In genomic region chr14:68944162-68944561, GRCh38 we compare ENCODE assay signal across 1 cellular context.
TF ChIP-seq lines count a peak whose summit lies in the region.

No MANE protein-coding gene starts in this region.

TF ChIP-seq in WTC11, 78 proteins besides CTCF, POLR2A, EP300 and RAD21 (continued from another document):
- TF ChIP-seq ZBTB43 (CRISPR knock-in tag; IDR thresholded peaks at IDR 0.05): no peak
- no peak for TF ChIP-seq FOXK1 (CRISPR knock-in tag; IDR thresholded peaks at IDR 0.05)
- no peak for TF ChIP-seq EMX1 (CRISPR knock-in tag; IDR thresholded peaks at IDR 0.05)
- TF ChIP-seq RELA (CRISPR knock-in tag; IDR thresholded peaks at IDR 0.05; ENCODE audit: borderline replicate concordance): no peak
- TF ChIP-seq ZNF121 (CRISPR knock-in tag; IDR thresholded peaks at IDR 0.05): no peak
- TF ChIP-seq ATF6 (CRISPR knock-in tag; IDR thresholded peaks at IDR 0.05): no peak
TF ChIP-seq in WTC11: peak in this region for 0.
